In the genomic region with DNA sequence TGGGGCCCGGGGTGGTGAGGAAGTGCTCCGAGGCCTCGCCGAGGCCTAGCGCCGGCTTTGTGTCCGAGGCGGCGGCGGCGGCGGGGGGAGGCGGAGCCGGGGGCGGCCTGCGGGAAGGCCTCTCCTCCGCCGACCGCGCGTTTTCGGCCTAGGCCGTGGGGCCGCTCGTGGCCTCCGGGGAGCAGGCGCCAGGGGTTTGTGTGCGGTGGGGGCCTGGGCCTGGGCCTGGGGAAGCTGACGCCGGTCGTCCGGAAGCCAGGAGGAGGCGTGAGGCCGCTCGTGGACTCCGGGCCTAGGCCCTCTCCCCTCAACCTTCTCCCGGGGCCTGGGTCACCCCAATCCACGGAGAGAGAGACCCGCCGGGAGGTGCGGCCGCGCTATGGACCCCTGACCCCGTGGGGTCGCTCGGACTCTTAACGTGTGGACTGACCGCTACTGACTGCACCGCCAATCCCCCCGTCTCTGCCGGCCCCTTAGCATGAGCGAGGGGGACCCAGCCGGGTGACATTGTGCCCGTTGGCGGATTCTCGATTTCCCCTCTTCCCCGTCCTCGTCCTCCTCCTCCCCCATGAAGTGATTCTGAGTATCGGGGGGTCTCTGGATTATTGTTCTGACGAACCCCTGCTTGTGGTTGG, we compare ENCODE assay signal across 8 cellular contexts. TPM values are rescaled to one million over a fixed set of nuclear protein-coding genes. Genes with fewer than 3 reads are reported as not detected.
DNase-seq lines count a peak whose midpoint lies in the region; ATAC-seq and TF ChIP-seq lines count a peak whose summit lies in the region.

No MANE protein-coding gene starts in this region.

- ATAC-seq in HCT116 = peak; percentile 24

- H3K4me2 ChIP-seq in HCT116 (ENCODE audit: low read length) (peak overlapping the region; percentile 83), trophoblast cell (ENCODE audit: low read length) (peak overlapping the region; percentile 81)

- H3K4me1 ChIP-seq in HCT116 (ENCODE audit: control insufficient read depth in 1 of 2, insufficient read depth in 2 of 2, low read length in 2 of 2) = peaks cover 22 to 33% of the 10 kb centered on the region in 2 experiments
- peaks cover 2 to 5% of the 10 kb centered on the region in 2 experiments for H3K4me1 ChIP-seq in trophoblast cell (ENCODE audit: control insufficient read depth in 1 of 2, insufficient read depth in 2 of 2, low read length in 2 of 2)

- no peak overlapping the region for H3K23ac ChIP-seq in trophoblast cell (ENCODE audit: low read length)

- H3K36me3 ChIP-seq in HCT116 (ENCODE audit: control insufficient read depth in 1 of 2, insufficient read depth in 2 of 2, low read length in 2 of 2) (peaks cover 2 to 10% of the 10 kb centered on the region in 2 experiments; a peak in 2 of 4 replicates), trophoblast cell (ENCODE audit: control insufficient read depth in 1 of 2, insufficient read depth in 2 of 2, low read length in 2 of 2) (peaks cover 0 to 3% of the 10 kb centered on the region in 2 experiments)

- H3K27ac ChIP-seq in HCT116 (ENCODE audit: low read depth, low read length) (peak overlapping the region; percentile 95), trophoblast cell (ENCODE audit: low read depth, low read length) (peak overlapping the region; percentile 99)

- H3K9me3 Mint-ChIP-seq in glutamatergic neuron (ENCODE audit: unreplicated experiment) = peaks cover 7% of the 10 kb centered on the region

- peak overlapping the region; percentile 100 for H3K4ac ChIP-seq in trophoblast cell (ENCODE audit: low read depth, low read length)

- CTCF ChIA-PET in HCT116 (lab: Charles Lee) = no interaction called here

- peak overlapping the region; percentile 84 for H2BK5ac ChIP-seq in trophoblast cell (ENCODE audit: low read depth, low read length, poor library complexity)

- peaks cover 11% of the 10 kb centered on the region for H3K4me1 Mint-ChIP-seq in glutamatergic neuron (ENCODE audit: low read depth, unreplicated experiment)

- H3K14ac ChIP-seq in trophoblast cell (ENCODE audit: low read length) = peak overlapping the region; percentile 98

- no peaks in the 10 kb centered on the region for H3K9me3 ChIP-seq in HCT116 (ENCODE audit: control insufficient read depth in 1 of 2, insufficient read depth in 1 of 2, low read depth in 1 of 2, low read length in 2 of 2)
- H3K9me3 ChIP-seq in trophoblast cell (ENCODE audit: insufficient read depth, low read depth, low read length) = no peaks in the 10 kb centered on the region

- no peak overlapping the region for H2AFZ ChIP-seq in HCT116 (ENCODE audit: low read depth, low read length, poor library complexity, severe bottlenecking)
- peak overlapping the region; percentile 82 for H2AFZ ChIP-seq in trophoblast cell (ENCODE audit: insufficient read depth, low read length, poor library complexity)

- H4K91ac ChIP-seq in trophoblast cell (ENCODE audit: low read depth, low read length) = peak overlapping the region; percentile 91

- H3K27me3 ChIP-seq in HCT116 (ENCODE audit: insufficient read depth, low read length) = no peaks in the 10 kb centered on the region
- no peaks in the 10 kb centered on the region for H3K27me3 ChIP-seq in trophoblast cell (ENCODE audit: insufficient read depth, low read length)

- RAD21 ChIA-PET in HCT116 (lab: Charles Lee; ENCODE audit: low non-redundant PET in 1 of 2, low total read pairs in 2 of 2, uncharacterized antibody in 2 of 2, unreplicated experiment in 2 of 2) = no interaction called here

- peak overlapping the region; percentile 85 for H3K4me3 Mint-ChIP-seq in glutamatergic neuron (ENCODE audit: unreplicated experiment)

- TF ChIP-seq POLR2A in HCT116 (IDR thresholded peaks at IDR 0.05; ENCODE audit: borderline replicate concordance, extremely low read depth, insufficient read depth, insufficient read length) = no peak

- H3K18ac ChIP-seq in trophoblast cell (ENCODE audit: low read length) = peak overlapping the region; percentile 94

- H2BK12ac ChIP-seq in trophoblast cell (ENCODE audit: low read length) = peak overlapping the region; percentile 16

- H3K9me2 ChIP-seq in HCT116 (ENCODE audit: insufficient read depth) = no peaks in the 10 kb centered on the region

- H4K20me1 ChIP-seq in HCT116 (ENCODE audit: insufficient read depth) = peaks cover 26% of the 10 kb centered on the region

- no TSS peak for BruUV-seq in HCT116 (replicated peaks; lab: Mats Ljungman, UMichigan)

- no peaks in the 10 kb centered on the region for H3K36me3 Mint-ChIP-seq in glutamatergic neuron (ENCODE audit: unreplicated experiment)

- DNase-seq in ELF-1 (ENCODE audit: low read depth, low spot score) (peak; percentile 41), HCT116 (ENCODE audit: low read depth, low spot score) (no peak), NCI-H2171 (lab: John Stamatoyannopoulos, UW) (peak; percentile 30), activated gamma-delta T cell treated with Interleukin-2 at 50 U/mL for 16 hours (peak; percentile 34), glutamatergic neuron (peak; percentile 67), trophoblast cell (peak; percentile 25 to 50), SK-N-DZ (ENCODE audit: low spot score) (no peak), NCI-H1694 treated with DMSO at 0.1 percent for 48 hours (lab: John Stamatoyannopoulos, UW) (no peak)

- peak overlapping the region; percentile 70 for H2AK5ac ChIP-seq in trophoblast cell (ENCODE audit: low read length)

- no CpG with 5 or more reads among the region's 60 CpGs for WGBS in trophoblast cell (ENCODE audit: extremely low coverage, insufficient coverage, insufficient read length)

- TF ChIP-seq CTCF in HCT116 (IDR thresholded peaks at IDR 0.05 in 2 of 3, conservative IDR thresholded peaks at IDR 0.05 in 1 of 3; ENCODE audit: borderline replicate concordance in 1 of 3, insufficient read depth in 1 of 3, low read depth in 2 of 3, low read length in 2 of 3) = no peak
- no peak for TF ChIP-seq CTCF in glutamatergic neuron (IDR thresholded peaks at IDR 0.05; ENCODE audit: partially characterized antibody, unreplicated experiment)

- H3K9ac ChIP-seq in HCT116 (ENCODE audit: low read length) (peak overlapping the region; percentile 97), trophoblast cell (ENCODE audit: low read length) (peak overlapping the region; percentile 98)

- H3K27me3 Mint-ChIP-seq in glutamatergic neuron (ENCODE audit: unreplicated experiment) = peaks cover 7% of the 10 kb centered on the region

- H4K8ac ChIP-seq in trophoblast cell (ENCODE audit: low read depth, low read length) = peak overlapping the region; percentile 81

- TF ChIP-seq RAD21 in HCT116 (IDR thresholded peaks at IDR 0.05; ENCODE audit: low read depth) = no peak

- intact Hi-C loops in HCT116 (cut with micrococcal nuclease) = loop anchor here (5.0 to 10.0 kb wide), 2 partner anchors 187 to 985 kb away; a partner anchor contains a TSS

- H2BK120ac ChIP-seq in trophoblast cell (ENCODE audit: insufficient read depth, low read length, poor library complexity) = peak overlapping the region; percentile 77

- H3K4me3 ChIP-seq in HCT116 (replicated peaks in 1 of 2; ENCODE audit: low read depth in 1 of 2, low read length in 2 of 2) (peak overlapping the region; percentile 66 to 80), trophoblast cell (ENCODE audit: low read depth, low read length) (peak overlapping the region; percentile 90)

- POLR2A ChIA-PET in HCT116 (lab: Charles Lee) = no interaction called here

- H3K27ac Mint-ChIP-seq in glutamatergic neuron (ENCODE audit: unreplicated experiment) = peak overlapping the region; percentile 90

- peaks cover 14% of the 10 kb centered on the region for H3K79me1 ChIP-seq in trophoblast cell (ENCODE audit: low read length)

- H3K79me2 ChIP-seq in HCT116 (ENCODE audit: insufficient read depth, low read length) (peaks cover 56% of the 10 kb centered on the region), trophoblast cell (ENCODE audit: control insufficient read depth, insufficient read depth, low read length, poor library complexity) (peaks cover 25% of the 10 kb centered on the region)

- H4K12ac ChIP-seq in trophoblast cell (ENCODE audit: low read depth, low read length) = peak overlapping the region; percentile 87

TF ChIP-seq in HCT116, 20 proteins besides CTCF, POLR2A, EP300 and RAD21:
- TF ChIP-seq SIN3A (IDR thresholded peaks at IDR 0.05; ENCODE audit: low read depth) = no peak
- peak; percentile 100 for TF ChIP-seq ZFX (IDR thresholded peaks at IDR 0.05)

RNA-seq across cellular contexts. Expression of a gene that starts 0.6 kb away (rescaled TPM):
- total RNA-seq in HCT116 (2021; ENCODE audit: unreplicated experiment) (52.4 TPM), glutamatergic neuron (ENCODE audit: unreplicated experiment) (56.9 TPM)
- polyA plus RNA-seq in HCT116 (2012) = 20.8 and 22.0 TPM in 2 replicates
- 92.6 and 98.2 TPM in 2 replicates for polyA plus RNA-seq in trophoblast cell (2013)
- 38.0 and 38.6 TPM in 2 replicates for polyA plus RNA-seq in SK-N-DZ (2014; cell fraction: cytosol; rRNA removed)
- 106 and 136 TPM in 2 replicates for polyA plus RNA-seq in SK-N-DZ (2014; cell fraction: nucleus; rRNA removed)

Comparison
In these comparisons a context has a peak if more than half of its experiments do, and no peak if none do; other contexts are left out.
1. DNase-seq: peak in ELF-1 (single experiment), NCI-H2171 (single experiment), activated gamma-delta T cell treated with Interleukin-2 at 50 U/mL for 16 hours (single experiment), glutamatergic neuron (single experiment) and trophoblast cell (2 of 2); none in HCT116 (single experiment), SK-N-DZ (single experiment) and NCI-H1694 treated with DMSO at 0.1 percent for 48 hours (single experiment).